ENCODE assay signal across 8 cellular contexts in genomic region chr17:49494937-49495841, GRCh38. TPM values are rescaled to one million over a fixed set of nuclear protein-coding genes. Genes with fewer than 3 reads are reported as not detected.
DNase-seq lines count a peak whose midpoint lies in the region; ATAC-seq, FAIRE-seq and TF ChIP-seq lines count a peak whose summit lies in the region.

NGFR (plus strand) TSS chr17:49495293; CDS start chr17:49495418, 125 bp downstream.

- peaks cover 13% of the 10 kb centered on the region for H3K4me1 ChIP-seq in HEK293 (ENCODE audit: control insufficient read depth, insufficient read depth, low read length)
- peaks cover 22% of the 10 kb centered on the region for H3K4me1 ChIP-seq in OCI-LY1 (ENCODE audit: insufficient read depth, low read length, severe bottlenecking)
- H3K4me1 ChIP-seq in uterus, result peaks cover 0 to 14% of the 10 kb centered on the region in 2 donors

- H3K27me3 ChIP-seq in OCI-LY1 (ENCODE audit: insufficient read depth, low read length) (peaks cover 14% of the 10 kb centered on the region), uterus (peaks cover 8 to 12% of the 10 kb centered on the region in 2 donors)

- no peaks in the 10 kb centered on the region for H4K20me1 ChIP-seq in OCI-LY1 (ENCODE audit: insufficient read depth, low read length)

- FAIRE-seq in RCC 7860 (lab: Jason Lieb, UNC), result no peak

- peak; percentile 63 for DNase-seq in Caki2 (ENCODE audit: low read depth)
- DNase-seq in activated effector memory CD4-positive, alpha-beta T cell treated with Interleukin-2 at 50 U/mL for 16 hours, result peak; percentile 39
- DNase-seq in glomerular visceral epithelial cell (ENCODE audit: extremely low spot score), result peak; percentile 46
- DNase-seq in omental fat pad (ENCODE audit: low spot score), result no peak
- DNase-seq in uterus, result peak in 1 of 2 donors; percentile 74
- no peak for DNase-seq in RCC 7860 (ENCODE audit: low spot score)

- H3K9me3 ChIP-seq in HEK293 (ENCODE audit: control insufficient read depth, insufficient read depth, low read depth, low read length), result no peaks in the 10 kb centered on the region
- H3K9me3 ChIP-seq in OCI-LY1 (ENCODE audit: low read length), result no peaks in the 10 kb centered on the region
- H3K9me3 ChIP-seq in uterus, result no peaks in the 10 kb centered on the region

- peak within 1 kb of the TSS; percentile 24; the same call in 1 of the 2 replicates for H2AFZ ChIP-seq in OCI-LY1 (ENCODE audit: low read length)

- H3K27ac ChIP-seq in HEK293 (ENCODE audit: extremely low read depth, low read depth, low read length) (peak within 1 kb of the TSS; percentile 27; the same call in 1 of the 2 replicates), OCI-LY1 (ENCODE audit: low read depth, low read length, poor library complexity, severe bottlenecking) (no peak within 1 kb of the TSS), uterus (peak within 1 kb of the TSS in 1 of 2 donors; percentile 58)

- POLR2A ChIA-PET in HEK293 (lab: Yijun Ruan, JAX), result interaction anchor here (0.5 to 4.5 kb wide), 9 partner anchors 12 to 256 kb away, joined by 3 to 32 read pairs (median 4); partner anchors contain the start of gene PHB1

- TF ChIP-seq CTCF in HEK293 (tag by site-specific recombination; IDR thresholded peaks at IDR 0.05) (no peak), OCI-LY1 (IDR thresholded peaks at IDR 0.05; ENCODE audit: low read length) (peak; percentile 29; the same call in 1 of the 2 replicates), omental fat pad (IDR thresholded peaks at IDR 0.05) (no peak), uterus (IDR thresholded peaks at IDR 0.05) (peak in 2 of 4 experiments; percentile 13 to 21)

- TF ChIP-seq POLR2A in uterus (IDR thresholded peaks at IDR 0.05), result peak; percentile 70 to 71

- H3K79me2 ChIP-seq in OCI-LY1 (ENCODE audit: insufficient read depth, low read length), result no peaks in the 10 kb centered on the region

- peak within 1 kb of the TSS; percentile 46; the same call in 1 of the 2 replicates for H3K9ac ChIP-seq in OCI-LY1 (ENCODE audit: low read length)

- peak; percentile 78 for ATAC-seq in omental fat pad (ENCODE audit: low FRiP score)

- intact Hi-C loops in uterus (cut with DNase I; ENCODE audit: low total_unique reads), result loop anchor here (5.0 kb wide), 1 partner anchor 62 kb away; no protein-coding TSS in a partner anchor

- H3K36me3 ChIP-seq in HEK293 (ENCODE audit: control insufficient read depth in 2 of 2, insufficient read depth in 1 of 2, low read length in 2 of 2), result no peaks in the 10 kb centered on the region
- no peaks in the 10 kb centered on the region for H3K36me3 ChIP-seq in OCI-LY1 (ENCODE audit: insufficient read depth, low read length)
- H3K36me3 ChIP-seq in uterus, result no peaks in the 10 kb centered on the region

- in situ Hi-C loops in Caki2 (cut with HindIII; ENCODE audit: low pct_unique_long_range_greater_than_20kb, low sequenced_read_pairs), result no loop called here

- peak within 1 kb of the TSS; percentile 96 for H3K4me2 ChIP-seq in OCI-LY1 (ENCODE audit: low read length)

- CTCF ChIA-PET in HEK293 (lab: Yijun Ruan, JAX), result interaction anchor here (0.6 to 4.5 kb wide), 16 partner anchors 9 to 1052 kb away, joined by 3 to 59 read pairs (median 4); no protein-coding TSS in a partner anchor

- H3K4me3 ChIP-seq in HEK293 (ENCODE audit: low read depth, low read length) (peak within 1 kb of the TSS; percentile 51), OCI-LY1 (ENCODE audit: low read depth, low read length, poor library complexity, severe bottlenecking) (peak within 1 kb of the TSS; percentile 68), uterus (peak within 1 kb of the TSS; percentile 24 to 39)

- H3F3A ChIP-seq in OCI-LY1 (ENCODE audit: insufficient read depth, low read length), result no peaks in the 10 kb centered on the region

- no peaks in the 10 kb centered on the region for H3K9me2 ChIP-seq in OCI-LY1 (ENCODE audit: low read depth, low read length)

TF ChIP-seq in HEK293, 187 proteins besides CTCF, POLR2A, EP300 and RAD21 (continues in another document):
- TF ChIP-seq SP3 (tag by site-specific recombination; IDR thresholded peaks at IDR 0.05) (peak; percentile 51), ZNF704 (tag by site-specific recombination; IDR thresholded peaks at IDR 0.05) (no peak), ZNF433 (tag by site-specific recombination; IDR thresholded peaks at IDR 0.05; ENCODE audit: low read depth) (no peak), ZNF548 (tag by site-specific recombination; IDR thresholded peaks at IDR 0.05) (no peak), ZSCAN16 (tag by site-specific recombination; IDR thresholded peaks at IDR 0.05) (no peak), PBX3 (CRISPR knock-in tag; IDR thresholded peaks at IDR 0.05) (0 out of 2 replicates have a peak, but pooled peaks have one; percentile 43), KLF9 (tag by site-specific recombination; IDR thresholded peaks at IDR 0.05; ENCODE audit: low read depth) (no peak), ZBTB44 (tag by site-specific recombination; IDR thresholded peaks at IDR 0.05) (no peak), GLIS2 (tag by site-specific recombination; IDR thresholded peaks at IDR 0.05) (peak; percentile 83), PRDM1 (tag by site-specific recombination; IDR thresholded peaks at IDR 0.05) (no peak), ZNF274 (IDR thresholded peaks at IDR 0.05; ENCODE audit: low read length) (no peak), ZNF274 (tag by site-specific recombination; IDR thresholded peaks at IDR 0.05; ENCODE audit: borderline replicate concordance) (no peak), ZNF112 (tag by site-specific recombination; IDR thresholded peaks at IDR 0.05) (no peak), WT1 (tag by site-specific recombination; IDR thresholded peaks at IDR 0.05) (peak; percentile 37; the same call in 1 of the 2 replicates), ZNF623 (tag by site-specific recombination; IDR thresholded peaks at IDR 0.05) (no peak), ZBTB8A (tag by site-specific recombination; IDR thresholded peaks at IDR 0.05) (no peak; the same call in 1 of the 2 replicates), ZBTB20 (tag by site-specific recombination; IDR thresholded peaks at IDR 0.05) (peak; percentile 53; the same call in 1 of the 2 replicates), ZFP69B (tag by site-specific recombination; IDR thresholded peaks at IDR 0.05) (0 out of 2 replicates have a peak, but pooled peaks have one; percentile 18), ZBTB17 (tag by site-specific recombination; IDR thresholded peaks at IDR 0.05) (peak; percentile 21; the same call in 1 of the 2 replicates), KLF1 (tag by site-specific recombination; IDR thresholded peaks at IDR 0.05) (peak; percentile 58; the same call in 1 of the 2 replicates), ZNF280C (tag by site-specific recombination; IDR thresholded peaks at IDR 0.05) (no peak)

RNA-seq across cellular contexts. Expression of gene NGFR, which starts in this region (rescaled TPM):
- total RNA-seq in Caki2 (2014; rRNA removed; shearing (Covaris generic); ENCODE audit: low replicate concordance), result 0.91 and 5.1 TPM in 2 replicates
- total RNA-seq in omental fat pad, result 10 to 100 TPM in 3 of 4 donors, 1 to 10 TPM in 1; 6.5 to 44.6 (median 33.7) TPM
- 10 to 100 TPM in 2 of 4 donors, 1 to 10 TPM in 2; 1.8 to 47.9 (median 9.9) TPM for total RNA-seq in uterus

Comparison
In these comparisons a context has a peak if more than half of its experiments do, and no peak if none do; other contexts are left out.
1. DNase-seq: peak in Caki2 (single experiment), activated effector memory CD4-positive, alpha-beta T cell treated with Interleukin-2 at 50 U/mL for 16 hours (single experiment) and glomerular visceral epithelial cell (single experiment); none in omental fat pad (single experiment) and RCC 7860 (single experiment).
2. Peak in every context shown above with its lines, with median percentiles within 50 percentile points of each other: H3K4me3 ChIP-seq.